In the genomic region with DNA sequence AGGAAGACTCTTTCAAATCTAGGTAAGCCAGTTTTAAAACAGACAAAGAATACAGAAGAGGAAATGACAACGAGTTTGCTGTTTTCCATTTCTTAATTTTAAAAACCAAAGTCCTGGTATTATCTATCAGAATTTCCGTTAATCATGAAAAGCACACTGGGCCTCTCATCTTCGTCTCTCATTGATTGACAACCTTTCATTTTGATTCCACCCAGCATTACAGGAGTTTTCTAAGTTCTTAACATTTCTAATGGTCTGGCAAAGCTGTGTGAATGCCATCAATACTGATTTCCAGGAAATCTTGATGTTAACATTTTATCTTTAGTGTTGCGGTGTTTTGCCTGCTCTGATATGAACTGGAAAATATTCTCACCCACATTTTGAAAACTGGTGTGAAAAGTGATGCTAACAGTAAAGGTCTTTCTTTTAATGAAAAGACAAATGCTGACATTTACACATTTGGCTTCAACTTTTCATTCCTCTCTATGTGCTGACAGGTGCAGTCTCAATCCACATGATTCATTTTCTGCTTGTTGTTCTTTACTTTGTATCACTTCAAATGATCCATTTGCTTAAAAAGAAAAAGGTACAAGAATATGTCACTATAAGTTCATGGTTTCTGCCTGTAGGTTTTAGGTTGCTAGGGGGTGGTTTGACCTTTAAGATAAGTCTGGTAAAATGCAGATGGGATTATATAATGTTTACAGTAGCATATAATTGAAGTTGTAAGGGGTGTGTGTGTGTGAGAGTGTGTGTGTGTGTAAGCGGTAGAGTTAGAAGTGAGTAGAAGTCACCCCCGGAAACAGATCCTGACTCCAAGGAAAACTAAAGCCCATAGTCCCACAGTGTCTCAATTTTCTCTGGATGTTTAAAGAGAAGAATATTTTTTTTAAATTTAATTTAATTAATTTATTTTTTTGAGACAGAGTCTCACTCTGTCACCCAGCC, we compare ENCODE assay signal across 17 cellular contexts. TPM values are rescaled to one million over a fixed set of nuclear protein-coding genes. Genes with fewer than 3 reads are reported as not detected.
DNase-seq lines count a peak whose midpoint lies in the region; ATAC-seq and TF ChIP-seq lines count a peak whose summit lies in the region.
"Had no signal": no experiment of that assay in that cellular context is flagged by ENCODE, and none has a peak within 500 bp of the region (broad histone marks: within the 10 kb centered on the region; RNA-seq: fewer than 3 reads in every experiment).

No MANE protein-coding gene starts in this region.

- H3K27me3 Mint-ChIP-seq in CD4-positive, CD25-positive, alpha-beta regulatory T cell, result no peaks in the 10 kb centered on the region
- peaks cover 5% of the 10 kb centered on the region for H3K27me3 Mint-ChIP-seq in activated naive CD8-positive, alpha-beta T cell treated with anti-CD3 and anti-CD28 coated beads for 36 hours
- H3K27me3 Mint-ChIP-seq in nephron progenitor cell (ENCODE audit: low read depth, poor library complexity), result peaks cover 12% of the 10 kb centered on the region

- H2AK5ac ChIP-seq in neuronal stem cell (ENCODE audit: low read depth, low read length), result no peak overlapping the region

- no peak overlapping the region for H2AFZ ChIP-seq in neuronal stem cell (ENCODE audit: low read length)

- no peak overlapping the region for H3K27ac ChIP-seq in CD4-positive, CD25-positive, alpha-beta regulatory T cell (ENCODE audit: insufficient read depth, low read length, poor library complexity, severe bottlenecking)
- H3K27ac ChIP-seq in neuronal stem cell (replicated peaks; ENCODE audit: low read length), result no peak overlapping the region
- H3K27ac ChIP-seq: BLaER1 treated with 17β-estradiol and CSF1 and Interleukin-3, amounts not matched to agents 10 nM and 100 nM; Peyer's patch had no signal

- 100% methylated on average over 1 of the region's 6 CpGs for WGBS in neuronal stem cell (ENCODE audit: extremely low coverage in 2 of 2, insufficient read length in 2 of 2, insufficient replicate concordance in 1 of 2), 2 donors

- H4K8ac ChIP-seq in neuronal stem cell (ENCODE audit: low read depth, low read length), result no peak overlapping the region

- H3K36me3 ChIP-seq in CD4-positive, CD25-positive, alpha-beta regulatory T cell (ENCODE audit: control insufficient read depth, insufficient read depth, low read length), result no peaks in the 10 kb centered on the region
- H3K36me3 ChIP-seq in neuronal stem cell (replicated peaks in 1 of 2; ENCODE audit: control insufficient read depth in 2 of 2, insufficient read depth in 2 of 2, low read length in 2 of 2), result no peaks in the 10 kb centered on the region
- H3K36me3 ChIP-seq: BLaER1 treated with 17β-estradiol and CSF1 and Interleukin-3, amounts not matched to agents 10 nM and 100 nM; Peyer's patch had no signal

- no peak overlapping the region for H3K14ac ChIP-seq in neuronal stem cell (ENCODE audit: low read length)

- peak overlapping the region in 2 of 4 donors; percentile 15 to 21 for H3K4me3 Mint-ChIP-seq in CD4-positive, CD25-positive, alpha-beta regulatory T cell
- peak overlapping the region; percentile 2 for H3K4me3 Mint-ChIP-seq in activated naive CD8-positive, alpha-beta T cell treated with anti-CD3 and anti-CD28 coated beads for 36 hours
- no peak overlapping the region for H3K4me3 Mint-ChIP-seq in nephron progenitor cell

- H3K27me3 ChIP-seq in CD4-positive, CD25-positive, alpha-beta regulatory T cell (ENCODE audit: control insufficient read depth, insufficient read depth, low read length), result no peaks in the 10 kb centered on the region
- no peaks in the 10 kb centered on the region for H3K27me3 ChIP-seq in neuronal stem cell (ENCODE audit: control insufficient read depth in 3 of 3, insufficient read depth in 3 of 3, low read depth in 1 of 3, low read length in 3 of 3)
- H3K27me3 ChIP-seq: BLaER1 treated with 17β-estradiol and CSF1 and Interleukin-3, amounts not matched to agents 10 nM and 100 nM; Peyer's patch had no signal

- H3K4me2 ChIP-seq in neuronal stem cell (ENCODE audit: insufficient read depth, low read length, poor library complexity, severe bottlenecking), result no peak overlapping the region
- H3K4me2 ChIP-seq: BLaER1 treated with 17β-estradiol and CSF1 and Interleukin-3, amounts not matched to agents 10 nM and 100 nM had no signal

- H3K79me1 ChIP-seq in neuronal stem cell (ENCODE audit: low read depth, low read length), result no peaks in the 10 kb centered on the region

- no peaks in the 10 kb centered on the region for H3K9me3 Mint-ChIP-seq in CD4-positive, CD25-positive, alpha-beta regulatory T cell
- H3K9me3 Mint-ChIP-seq in activated naive CD8-positive, alpha-beta T cell treated with anti-CD3 and anti-CD28 coated beads for 36 hours, result no peaks in the 10 kb centered on the region
- H3K9me3 Mint-ChIP-seq in nephron progenitor cell, result no peaks in the 10 kb centered on the region

- no peaks in the 10 kb centered on the region for H3K9me3 ChIP-seq in CD4-positive, CD25-positive, alpha-beta regulatory T cell (ENCODE audit: control insufficient read depth in 2 of 2, low read length in 2 of 2)
- no peaks in the 10 kb centered on the region for H3K9me3 ChIP-seq in neuronal stem cell (replicated peaks in 1 of 2; ENCODE audit: control insufficient read depth in 2 of 2, insufficient read depth in 1 of 2, low read depth in 1 of 2, low read length in 2 of 2)
- H3K9me3 ChIP-seq: Peyer's patch had no signal

- no peaks in the 10 kb centered on the region for H3K36me3 Mint-ChIP-seq in CD4-positive, CD25-positive, alpha-beta regulatory T cell
- no peaks in the 10 kb centered on the region for H3K36me3 Mint-ChIP-seq in activated naive CD8-positive, alpha-beta T cell treated with anti-CD3 and anti-CD28 coated beads for 36 hours
- H3K36me3 Mint-ChIP-seq in nephron progenitor cell (ENCODE audit: low read depth), result no peaks in the 10 kb centered on the region

- no peak overlapping the region for H3K23ac ChIP-seq in neuronal stem cell (ENCODE audit: low read depth, low read length, poor library complexity)

- no peak overlapping the region for H2BK15ac ChIP-seq in neuronal stem cell (ENCODE audit: low read length)

- H2BK120ac ChIP-seq in neuronal stem cell (ENCODE audit: low read depth, low read length), result no peak overlapping the region

- no peak overlapping the region for H4K91ac ChIP-seq in neuronal stem cell (ENCODE audit: low read depth, low read length, poor library complexity)

- H3K4me1 Mint-ChIP-seq in CD4-positive, CD25-positive, alpha-beta regulatory T cell, result peaks cover 10 to 27% (median 16%) of the 10 kb centered on the region in 4 donors
- H3K4me1 Mint-ChIP-seq in activated naive CD8-positive, alpha-beta T cell treated with anti-CD3 and anti-CD28 coated beads for 36 hours, result peaks cover 23% of the 10 kb centered on the region
- H3K4me1 Mint-ChIP-seq in nephron progenitor cell, result peaks cover 5% of the 10 kb centered on the region

- no peaks in the 10 kb centered on the region for H3K4me1 ChIP-seq in CD4-positive, CD25-positive, alpha-beta regulatory T cell (ENCODE audit: control insufficient read depth, insufficient read depth, low read length, poor library complexity, severe bottlenecking)
- H3K4me1 ChIP-seq in neuronal stem cell (ENCODE audit: control insufficient read depth in 2 of 2, insufficient read depth in 1 of 2, low read depth in 1 of 2, low read length in 2 of 2), result no peaks in the 10 kb centered on the region
- H3K4me1 ChIP-seq: BLaER1 treated with 17β-estradiol and CSF1 and Interleukin-3, amounts not matched to agents 10 nM and 100 nM had no signal

- CTCF ChIA-PET in HEK293T (lab: Yijun Ruan, JAX), result no interaction called here

- peak overlapping the region; percentile 10 to 53 (median 37) for H3K27ac Mint-ChIP-seq in CD4-positive, CD25-positive, alpha-beta regulatory T cell
- peak overlapping the region; percentile 86 for H3K27ac Mint-ChIP-seq in activated naive CD8-positive, alpha-beta T cell treated with anti-CD3 and anti-CD28 coated beads for 36 hours
- peak overlapping the region; percentile 19 for H3K27ac Mint-ChIP-seq in nephron progenitor cell

- ATAC-seq in activated CD4-positive, CD25-positive, alpha-beta regulatory T cell treated with anti-CD3 and anti-CD28 coated beads, Interleukin-2, amount 50 U/mL, for 24 hours, result peak; percentile 73 to 77
- ATAC-seq in CD4-positive, CD25-positive, alpha-beta regulatory T cell (ENCODE audit: low read depth in 2 of 2), result no peak
- no peak for ATAC-seq in HG03108 (IDR thresholded peaks at IDR 0.05; ENCODE audit: unreplicated experiment)

- no peak overlapping the region for H3K4ac ChIP-seq in neuronal stem cell (ENCODE audit: low read length)

- TF ChIP-seq CTCF in nephron progenitor cell (IDR thresholded peaks at IDR 0.05), result no peak

- POLR2A ChIA-PET in HEK293T (lab: Yijun Ruan, JAX), result no interaction called here

- DNase-seq in activated CD4-positive, CD25-positive, alpha-beta regulatory T cell treated with anti-CD3 and anti-CD28 coated beads, Interleukin-2, amount 50 U/mL, for 72 hours, result no peak
- peak in 1 of 3 donors; percentile 39 for DNase-seq in CD4-positive, CD25-positive, alpha-beta regulatory T cell
- no peak for DNase-seq in activated naive CD8-positive, alpha-beta T cell treated with anti-CD3 and anti-CD28 coated beads for 36 hours
- DNase-seq in nephron progenitor cell, result no peak
- no peak for DNase-seq in neuronal stem cell (ENCODE audit: low spot score)
- DNase-seq in HEK293T (ENCODE audit: extremely low spot score), result no peak
- DNase-seq: 8988T, COR-L47, DMS153, Kasumi-1, NCI-H2029, NCI-H510A had no signal

- H3K9ac ChIP-seq in neuronal stem cell (ENCODE audit: low read depth, low read length, poor library complexity), result no peak overlapping the region
- H3K9ac ChIP-seq: BLaER1 treated with 17β-estradiol and CSF1 and Interleukin-3, amounts not matched to agents 10 nM and 100 nM had no signal

- no peak overlapping the region for H3K4me3 ChIP-seq in CD4-positive, CD25-positive, alpha-beta regulatory T cell (ENCODE audit: low read depth, low read length)
- H3K4me3 ChIP-seq in neuronal stem cell (ENCODE audit: low read length in 2 of 2), result no peak overlapping the region
- H3K4me3 ChIP-seq: BLaER1 treated with 17β-estradiol and CSF1 and Interleukin-3, amounts not matched to agents 10 nM and 100 nM; Peyer's patch had no signal

- no peak overlapping the region for H2BK5ac ChIP-seq in neuronal stem cell (ENCODE audit: low read length)

- no peak overlapping the region for H2BK12ac ChIP-seq in neuronal stem cell (ENCODE audit: low read length)

- H3K18ac ChIP-seq in neuronal stem cell (ENCODE audit: low read length), result no peak overlapping the region

RNA-seq across cellular contexts. Expression of a gene that starts 29.5 kb away (rescaled TPM):
- total RNA-seq in CD4-positive, CD25-positive, alpha-beta regulatory T cell, result not detected
- polyA plus RNA-seq in CD4-positive, CD25-positive, alpha-beta regulatory T cell, result not detected
- total RNA-seq in activated naive CD8-positive, alpha-beta T cell treated with anti-CD3 and anti-CD28 coated beads for 36 hours, result not detected
- not detected for polyA plus RNA-seq in neuronal stem cell (2013, experiment 1 of 2)
- polyA plus RNA-seq in neuronal stem cell (2013, experiment 2 of 2), result not detected
- total RNA-seq: H1, Peyer's patch had no signal
- polyA plus RNA-seq: H1 had no signal

RNA-seq across cellular contexts. Expression of a gene that starts 38.5 kb away (rescaled TPM):
- 3.7 TPM for total RNA-seq in CD4-positive, CD25-positive, alpha-beta regulatory T cell
- 1 to 10 TPM in 3 of 4 donors, under 1 TPM in 1; 0.94 to 2.3 (median 2.1) TPM for polyA plus RNA-seq in CD4-positive, CD25-positive, alpha-beta regulatory T cell
- 1 to 10 TPM; 3.1 to 4.4 TPM for total RNA-seq in activated naive CD8-positive, alpha-beta T cell treated with anti-CD3 and anti-CD28 coated beads for 36 hours
- polyA plus RNA-seq in neuronal stem cell (2013, experiment 1 of 2), result not detected
- not detected for polyA plus RNA-seq in neuronal stem cell (2013, experiment 2 of 2)
- total RNA-seq: H1 had no signal
- polyA plus RNA-seq: H1 had no signal

RNA-seq across cellular contexts. Expression of a gene that starts 47.0 kb away (rescaled TPM):
- not detected for total RNA-seq in CD4-positive, CD25-positive, alpha-beta regulatory T cell
- polyA plus RNA-seq in CD4-positive, CD25-positive, alpha-beta regulatory T cell, result not detected
- not detected for total RNA-seq in activated naive CD8-positive, alpha-beta T cell treated with anti-CD3 and anti-CD28 coated beads for 36 hours
- polyA plus RNA-seq in neuronal stem cell (2013, experiment 1 of 2), result not detected
- polyA plus RNA-seq in neuronal stem cell (2013, experiment 2 of 2), result not detected
- total RNA-seq: H1, Peyer's patch had no signal
- polyA plus RNA-seq: H1 had no signal

RNA-seq across cellular contexts. Expression of a gene that starts 50.6 kb away (rescaled TPM):
- total RNA-seq in CD4-positive, CD25-positive, alpha-beta regulatory T cell, result not detected
- not detected for polyA plus RNA-seq in CD4-positive, CD25-positive, alpha-beta regulatory T cell
- not detected for total RNA-seq in activated naive CD8-positive, alpha-beta T cell treated with anti-CD3 and anti-CD28 coated beads for 36 hours
- not detected for polyA plus RNA-seq in neuronal stem cell (2013, experiment 1 of 2)
- not detected for polyA plus RNA-seq in neuronal stem cell (2013, experiment 2 of 2)
- total RNA-seq: H1, Peyer's patch had no signal
- polyA plus RNA-seq: H1 had no signal

RNA-seq across cellular contexts. Expression of a gene that starts 57.3 kb away (rescaled TPM):
- not detected for total RNA-seq in CD4-positive, CD25-positive, alpha-beta regulatory T cell
- not detected for polyA plus RNA-seq in CD4-positive, CD25-positive, alpha-beta regulatory T cell
- not detected for total RNA-seq in activated naive CD8-positive, alpha-beta T cell treated with anti-CD3 and anti-CD28 coated beads for 36 hours
- polyA plus RNA-seq in neuronal stem cell (2013, experiment 1 of 2), result 0.73 TPM
- 0.72 TPM for polyA plus RNA-seq in neuronal stem cell (2013, experiment 2 of 2)

Comparison
In these comparisons a context has a peak if more than half of its experiments do, and no peak if none do; other contexts are left out.
1. ATAC-seq: peak in activated CD4-positive, CD25-positive, alpha-beta regulatory T cell treated with anti-CD3 and anti-CD28 coated beads, Interleukin-2, amount 50 U/mL, for 24 hours (2 of 2); none in CD4-positive, CD25-positive, alpha-beta regulatory T cell (0 of 2) and HG03108 (single experiment).
2. H3K27ac Mint-ChIP-seq: peak in every context shown above with its lines; median percentile 86 in activated naive CD8-positive, alpha-beta T cell treated with anti-CD3 and anti-CD28 coated beads for 36 hours; 37 in CD4-positive, CD25-positive, alpha-beta regulatory T cell; 19 in nephron progenitor cell.